9 cellular contexts compared by ENCODE assay signal in the genomic region with DNA sequence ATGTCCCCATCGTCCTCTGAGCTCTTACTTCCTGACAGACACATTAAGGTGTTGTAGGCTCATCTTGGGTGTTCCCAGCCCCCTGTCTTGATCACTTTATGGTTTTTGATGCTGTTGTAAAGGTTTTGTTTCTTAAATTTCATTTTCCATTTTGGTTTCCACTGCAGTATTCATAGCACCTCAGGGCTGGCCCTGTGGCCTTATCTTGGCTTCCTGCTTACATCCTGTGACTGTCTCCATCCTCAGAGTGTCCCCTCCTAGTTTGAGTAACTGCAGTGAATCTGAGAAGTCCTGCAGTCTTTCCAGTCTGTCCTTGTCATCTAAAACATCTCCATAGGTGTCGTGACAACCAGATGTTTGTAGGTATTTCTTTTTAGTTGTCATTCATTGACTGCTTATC. TPM values are rescaled to one million over a fixed set of nuclear protein-coding genes. Genes with fewer than 3 reads are reported as not detected.
DNase-seq lines count a peak whose midpoint lies in the region; ATAC-seq and FAIRE-seq lines count a peak whose summit lies in the region.
"Had no signal": no experiment of that assay in that cellular context is flagged by ENCODE, and none has a peak within 500 bp of the region (broad histone marks: within the 10 kb centered on the region; RNA-seq: fewer than 3 reads in every experiment).

No MANE protein-coding gene starts in this region.

- no peaks in the 10 kb centered on the region for H3K27me3 Mint-ChIP-seq in activated T-cell treated with anti-CD3 and anti-CD28 coated beads, Interleukin-2, amount 50 U/mL, for 4 hours (ENCODE audit: low read depth)

- DNase-seq in stimulated activated CD4-positive, alpha-beta T cell treated with anti-CD3 and anti-CD28 coated beads, Interleukin-1b, Interleukin-23, amount 100 ng/mL, for 48 hours: peak; percentile 51
- no peak for DNase-seq in stimulated activated CD4-positive, alpha-beta T cell treated with anti-CD3 and anti-CD28 coated beads, Interleukin-4, amount 100 ng/mL, for 4 hours
- DNase-seq in activated T-cell treated with anti-CD3 and anti-CD28 coated beads, Interleukin-2, amount 50 U/mL, for 4 hours: no peak
- DNase-seq in frontal cortex (ENCODE audit: low spot score in 2 of 2) (no peak), midbrain (lab: John Stamatoyannopoulos, UW) (no peak)
- DNase-seq: NCI-H774 had no signal

- FAIRE-seq in frontal cortex (lab: Jason Lieb, UNC): no peak

- ATAC-seq in HG02981 (IDR thresholded peaks at IDR 0.05; ENCODE audit: unreplicated experiment) (peak; percentile 39), GM21367 (IDR thresholded peaks at IDR 0.05; ENCODE audit: unreplicated experiment) (no peak), GM19397 (IDR thresholded peaks at IDR 0.05; ENCODE audit: unreplicated experiment) (no peak)
- ATAC-seq in activated T-cell treated with anti-CD3 and anti-CD28 coated beads, Interleukin-2, amount 50 U/mL, for 4 hours: peak; percentile 58 to 69

- no peaks in the 10 kb centered on the region for H3K9me3 Mint-ChIP-seq in activated T-cell treated with anti-CD3 and anti-CD28 coated beads, Interleukin-2, amount 50 U/mL, for 4 hours

- H3K4me1 Mint-ChIP-seq in activated T-cell treated with anti-CD3 and anti-CD28 coated beads, Interleukin-2, amount 50 U/mL, for 4 hours (ENCODE audit: low read depth): peaks cover 79% of the 10 kb centered on the region

- peak overlapping the region; percentile 31 for H3K4me3 Mint-ChIP-seq in activated T-cell treated with anti-CD3 and anti-CD28 coated beads, Interleukin-2, amount 50 U/mL, for 4 hours

- H3K36me3 Mint-ChIP-seq in activated T-cell treated with anti-CD3 and anti-CD28 coated beads, Interleukin-2, amount 50 U/mL, for 4 hours (ENCODE audit: insufficient read depth): peaks cover 17% of the 10 kb centered on the region

RNA-seq across cellular contexts. Expression of gene JARID2, which starts 50.9 kb away (rescaled TPM):
- 10 to 100 TPM; 32.6 to 43.6 (median 37.2) TPM for total RNA-seq in activated T-cell treated with anti-CD3 and anti-CD28 coated beads, Interleukin-2, amount 50 U/mL, for 4 hours
- total RNA-seq in frontal cortex: 16.3 TPM

Comparison
In these comparisons a context has a peak if more than half of its experiments do, and no peak if none do; other contexts are left out.
1. ATAC-seq: peak in HG02981 (single experiment) and activated T-cell treated with anti-CD3 and anti-CD28 coated beads, Interleukin-2, amount 50 U/mL, for 4 hours (2 of 2); none in GM21367 (single experiment) and GM19397 (single experiment).